Comparison of ENCODE assay signal across 15 cellular contexts in the genomic region with DNA sequence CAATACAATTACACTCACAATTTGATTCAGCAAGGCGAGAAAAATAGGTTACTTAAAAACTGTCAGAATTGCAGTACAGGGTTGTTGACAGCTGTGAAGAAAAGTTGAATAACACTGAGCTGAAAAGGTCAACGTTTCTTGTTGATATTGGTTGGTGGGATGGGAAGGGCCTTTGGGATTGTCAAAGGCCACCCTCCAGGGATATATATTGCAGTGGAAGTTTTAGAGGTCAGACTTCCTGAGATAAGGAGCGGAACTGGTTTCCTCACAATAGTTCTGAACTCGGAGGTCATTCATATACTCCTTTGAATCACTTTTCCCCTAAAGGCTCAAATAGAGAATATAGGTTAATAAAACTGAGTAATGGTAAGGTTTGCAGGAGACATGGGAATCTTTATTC.
DNase-seq lines count a peak whose midpoint lies in the region; ATAC-seq and TF ChIP-seq lines count a peak whose summit lies in the region.
"Had no signal": no experiment of that assay in that cellular context is flagged by ENCODE, and none has a peak within 500 bp of the region (broad histone marks: within the 10 kb centered on the region; RNA-seq: fewer than 3 reads in every experiment).

No MANE protein-coding gene starts in this region.

- H3K4me1 ChIP-seq in right lobe of liver: no peaks in the 10 kb centered on the region
- H3K4me1 ChIP-seq in neural progenitor cell: no peaks in the 10 kb centered on the region

- WGBS in right lobe of liver (ENCODE audit: insufficient coverage, low coverage, low lambda C conversion rate, missing lambda C conversion rate): 35% methylated on average over 4 of the region's 4 CpGs

- H3K36me3 Mint-ChIP-seq in neural progenitor cell: peaks cover 2% of the 10 kb centered on the region
- H3K36me3 Mint-ChIP-seq: CD4-positive, alpha-beta memory T cell had no signal

- H3K36me3 ChIP-seq in right lobe of liver (no peaks in the 10 kb centered on the region), neural progenitor cell (no peaks in the 10 kb centered on the region)

- TF ChIP-seq POLR2A in right lobe of liver (IDR thresholded peaks at IDR 0.05): no peak

- no peak overlapping the region for H3K27ac Mint-ChIP-seq in neural progenitor cell
- H3K27ac Mint-ChIP-seq: CD4-positive, alpha-beta memory T cell had no signal

- H4K20me1 ChIP-seq in neural progenitor cell (ENCODE audit: low read depth): no peaks in the 10 kb centered on the region

- ATAC-seq in right lobe of liver (peak in 3 of 4 donors; percentile 11 to 43 (median 35)), GM18511 (IDR thresholded peaks at IDR 0.05; ENCODE audit: unreplicated experiment) (no peak), GM21360 (IDR thresholded peaks at IDR 0.05; ENCODE audit: unreplicated experiment) (no peak)

- H3K9ac ChIP-seq in neural progenitor cell: no peak overlapping the region

- H3K9me3 ChIP-seq in right lobe of liver: no peaks in the 10 kb centered on the region
- no peaks in the 10 kb centered on the region for H3K9me3 ChIP-seq in neural progenitor cell (ENCODE audit: low read depth)

- H3K4me3 ChIP-seq in right lobe of liver (no peak overlapping the region), neural progenitor cell (no peak overlapping the region)

- no peak for TF ChIP-seq CTCF in right lobe of liver (IDR thresholded peaks at IDR 0.05)
- TF ChIP-seq CTCF in neural progenitor cell (IDR thresholded peaks at IDR 0.05): no peak

- H3K27me3 Mint-ChIP-seq in neural progenitor cell (ENCODE audit: insufficient read depth, low read depth): peaks cover 9% of the 10 kb centered on the region
- H3K27me3 Mint-ChIP-seq: CD4-positive, alpha-beta memory T cell had no signal

- H3K4me3 Mint-ChIP-seq in neural progenitor cell: no peak overlapping the region
- H3K4me3 Mint-ChIP-seq: CD4-positive, alpha-beta memory T cell had no signal

- intact Hi-C loops in right lobe of liver (cut with DNase I): no loop called here

- no peaks in the 10 kb centered on the region for H3F3A ChIP-seq in neural progenitor cell (ENCODE audit: low read depth)

- peak overlapping the region; percentile 40 for H2AFZ ChIP-seq in neural progenitor cell (replicated peaks)

- no peak overlapping the region for H3K4me2 ChIP-seq in neural progenitor cell

- no peaks in the 10 kb centered on the region for H3K27me3 ChIP-seq in right lobe of liver
- H3K27me3 ChIP-seq in neural progenitor cell: no peaks in the 10 kb centered on the region

- no peaks in the 10 kb centered on the region for H3K4me1 Mint-ChIP-seq in neural progenitor cell
- H3K4me1 Mint-ChIP-seq: CD4-positive, alpha-beta memory T cell had no signal

- no peaks in the 10 kb centered on the region for H3K79me2 ChIP-seq in neural progenitor cell (ENCODE audit: low read depth)

- DNase-seq in dermis blood vessel endothelial cell (peak; percentile 31), right lobe of liver (no peak), neural progenitor cell (ENCODE audit: low spot score) (no peak), ureter (ENCODE audit: low spot score) (no peak)
- DNase-seq: C1 segment of cervical spinal cord; Calu3; CD4-positive, alpha-beta memory T cell; COR-L47; DMS53; DND-41; GOT3; H7; HCEC 1CT had no signal

- peaks cover 10% of the 10 kb centered on the region for H3K9me3 Mint-ChIP-seq in neural progenitor cell

- H3K27ac ChIP-seq in right lobe of liver: no peak overlapping the region
- H3K27ac ChIP-seq in neural progenitor cell: no peak overlapping the region

Comparison
In these comparisons a context has a peak if more than half of its experiments do, and no peak if none do; other contexts are left out.
1. ATAC-seq: peak in right lobe of liver (3 of 4); none in GM18511 (single experiment) and GM21360 (single experiment).